In the genomic region with DNA sequence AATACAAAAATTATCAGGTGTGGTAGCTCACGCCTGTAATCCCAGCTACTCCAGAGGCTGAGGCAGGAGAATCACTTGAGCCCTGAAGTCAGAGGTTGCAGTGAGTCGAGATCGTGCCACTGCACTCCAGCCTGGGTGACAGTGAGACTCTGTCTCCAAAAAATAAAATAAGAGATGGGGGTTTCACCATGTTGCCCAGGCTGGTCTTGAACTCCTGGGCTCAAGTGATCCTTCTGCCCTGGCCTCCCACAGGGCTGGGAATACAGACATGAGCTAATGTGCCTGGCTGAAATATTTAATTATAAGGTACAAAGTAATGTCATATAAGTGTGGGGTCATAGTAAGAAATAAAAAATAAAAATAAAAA, we compare ENCODE assay signal across 1 cellular context.
TF ChIP-seq lines count a peak whose summit lies in the region.

No MANE protein-coding gene starts in this region.

TF ChIP-seq in GM12878, 131 proteins besides CTCF, POLR2A, EP300 and RAD21:
- TF ChIP-seq MXI1 (IDR thresholded peaks at IDR 0.05; ENCODE audit: low read depth, low read length) (0 out of 2 replicates have a peak, but pooled peaks have one; percentile 17), ZNF217 (IDR thresholded peaks at IDR 0.05) (0 out of 2 replicates have a peak, but pooled peaks have one; percentile 50)
